In the genomic region with DNA sequence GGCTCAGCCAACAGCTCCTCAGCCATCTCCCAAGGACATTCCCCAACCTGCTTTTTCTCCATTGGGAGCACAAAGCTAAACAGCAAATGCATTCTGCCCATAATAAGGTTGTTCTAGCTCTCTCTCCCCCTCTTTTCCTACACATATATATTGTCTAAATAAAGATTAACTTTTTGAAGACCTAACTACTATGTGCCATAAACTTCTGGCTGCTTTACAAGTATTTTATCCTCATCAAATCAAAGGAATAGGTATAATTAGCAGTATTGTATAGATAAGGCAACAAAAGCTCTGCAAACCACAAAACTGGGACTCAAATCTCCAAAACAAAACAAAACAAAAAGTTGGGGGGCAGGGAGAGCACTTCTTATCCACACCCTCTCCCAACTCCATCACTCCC, we compare ENCODE assay signal across 17 cellular contexts.
"Had no signal": no experiment of that assay in that cellular context is flagged by ENCODE, and none has a peak within 500 bp of the region (broad histone marks: within the 10 kb centered on the region; RNA-seq: fewer than 3 reads in every experiment).

No MANE protein-coding gene starts in this region.

- H3K27ac Mint-ChIP-seq: activated CD4-positive, alpha-beta memory T cell treated with anti-CD3 and anti-CD28 coated beads, Interleukin-2, amount 10 ng/mL, durations not matched to agents 7 days and 5 days; activated CD4-positive, alpha-beta T cell treated with anti-CD3 and anti-CD28 coated beads for 36 hours; activated naive CD4-positive, alpha-beta T cell treated with anti-CD3 and anti-CD28 coated beads, Interleukin-2, amount 50 U/mL, for 24 hours; activated T-cell treated with anti-CD3 and anti-CD28 coated beads, Interleukin-2, amount 50 U/mL, for 24 hours; stimulated activated memory B cell treated with anti-CD40 and anti-IgM and Interleukin-4, amounts not matched to agents 10 μg/mL and 1 μg/mL and 100 μg/mL, for 72 hours had no signal

- H3K4me3 Mint-ChIP-seq: activated CD4-positive, alpha-beta memory T cell treated with anti-CD3 and anti-CD28 coated beads, Interleukin-2, amount 10 ng/mL, durations not matched to agents 7 days and 5 days; activated CD4-positive, alpha-beta T cell treated with anti-CD3 and anti-CD28 coated beads for 36 hours; activated naive CD4-positive, alpha-beta T cell treated with anti-CD3 and anti-CD28 coated beads, Interleukin-2, amount 50 U/mL, for 24 hours; activated T-cell treated with anti-CD3 and anti-CD28 coated beads, Interleukin-2, amount 50 U/mL, for 24 hours; naive B cell; stimulated activated memory B cell treated with anti-CD40 and anti-IgM and Interleukin-4, amounts not matched to agents 10 μg/mL and 1 μg/mL and 100 μg/mL, for 72 hours had no signal

- DNase-seq: activated CD4-positive, alpha-beta memory T cell treated with anti-CD3 and anti-CD28 coated beads, Interleukin-2, amount 10 ng/mL, durations not matched to agents 7 days and 5 days; activated CD4-positive, alpha-beta T cell treated with anti-CD3 and anti-CD28 coated beads for 36 hours; activated effector memory CD4-positive, alpha-beta T cell treated with Interleukin-2 at 50 U/mL for 16 hours; activated T-cell treated with anti-CD3 and anti-CD28 coated beads, Interleukin-2, amount 50 U/mL, for 24 hours; colonic mucosa; foreskin fibroblast; head of caudate nucleus; left cardiac atrium; naive B cell; substantia nigra; T-helper 2 cell had no signal

- H3K36me3 ChIP-seq: colonic mucosa, neutrophil, tibial nerve had no signal

- H3K9me3 Mint-ChIP-seq: activated CD4-positive, alpha-beta memory T cell treated with anti-CD3 and anti-CD28 coated beads, Interleukin-2, amount 10 ng/mL, durations not matched to agents 7 days and 5 days; activated naive CD4-positive, alpha-beta T cell treated with anti-CD3 and anti-CD28 coated beads, Interleukin-2, amount 50 U/mL, for 24 hours; activated T-cell treated with anti-CD3 and anti-CD28 coated beads, Interleukin-2, amount 50 U/mL, for 24 hours; naive B cell; stimulated activated memory B cell treated with anti-CD40 and anti-IgM and Interleukin-4, amounts not matched to agents 10 μg/mL and 1 μg/mL and 100 μg/mL, for 72 hours had no signal

- H3K36me3 Mint-ChIP-seq: naive B cell; stimulated activated memory B cell treated with anti-CD40 and anti-IgM and Interleukin-4, amounts not matched to agents 10 μg/mL and 1 μg/mL and 100 μg/mL, for 72 hours had no signal

- H3K4me3 ChIP-seq: colonic mucosa, tibial nerve had no signal

- H3K9ac ChIP-seq: parathyroid adenoma had no signal

- ATAC-seq: activated CD4-positive, alpha-beta T cell treated with anti-CD3 and anti-CD28 coated beads for 36 hours; esophagus mucosa; left cardiac atrium; stimulated activated memory B cell treated with anti-CD40 and anti-IgM and Interleukin-4, amounts not matched to agents 10 μg/mL and 1 μg/mL and 100 μg/mL, for 72 hours had no signal

- H3K27ac ChIP-seq: colonic mucosa, neutrophil, parathyroid adenoma had no signal

- H3K27me3 Mint-ChIP-seq: activated CD4-positive, alpha-beta memory T cell treated with anti-CD3 and anti-CD28 coated beads, Interleukin-2, amount 10 ng/mL, durations not matched to agents 7 days and 5 days; activated CD4-positive, alpha-beta T cell treated with anti-CD3 and anti-CD28 coated beads for 36 hours; activated naive CD4-positive, alpha-beta T cell treated with anti-CD3 and anti-CD28 coated beads, Interleukin-2, amount 50 U/mL, for 24 hours; activated T-cell treated with anti-CD3 and anti-CD28 coated beads, Interleukin-2, amount 50 U/mL, for 24 hours had no signal

- H3K27me3 ChIP-seq: colonic mucosa, neutrophil, tibial nerve had no signal

- H3K79me2 ChIP-seq: parathyroid adenoma had no signal

- H3K9me3 ChIP-seq: colonic mucosa, neutrophil had no signal

- H3K4me1 Mint-ChIP-seq: naive B cell; stimulated activated memory B cell treated with anti-CD40 and anti-IgM and Interleukin-4, amounts not matched to agents 10 μg/mL and 1 μg/mL and 100 μg/mL, for 72 hours had no signal

- H2AFZ ChIP-seq: parathyroid adenoma had no signal
